1 cellular context compared by ENCODE assay signal in genomic region chr15:40955141-40955903, GRCh38.
TF ChIP-seq lines count a peak whose summit lies in the region.

No MANE protein-coding gene starts in this region.

TF ChIP-seq in K562, 482 proteins besides CTCF, POLR2A, EP300 and RAD21:
- TF ChIP-seq ZNF146 (CRISPR knock-in tag; IDR thresholded peaks at IDR 0.05; ENCODE audit: unreplicated experiment), result no peak
- peak; percentile 95 for TF ChIP-seq RBFOX2 (IDR thresholded peaks at IDR 0.05; ENCODE audit: low read depth, low read length)
- peak; percentile 87 for TF ChIP-seq POLR2G (IDR thresholded peaks at IDR 0.05; ENCODE audit: low read depth, low read length)
- TF ChIP-seq RBM22 (IDR thresholded peaks at IDR 0.05; ENCODE audit: low read depth, low read length, poor library complexity, severe bottlenecking), result peak; percentile 79
TF ChIP-seq in K562: peak in this region for 3.
